Comparison of ENCODE assay signal across 21 cellular contexts in the genomic region with DNA sequence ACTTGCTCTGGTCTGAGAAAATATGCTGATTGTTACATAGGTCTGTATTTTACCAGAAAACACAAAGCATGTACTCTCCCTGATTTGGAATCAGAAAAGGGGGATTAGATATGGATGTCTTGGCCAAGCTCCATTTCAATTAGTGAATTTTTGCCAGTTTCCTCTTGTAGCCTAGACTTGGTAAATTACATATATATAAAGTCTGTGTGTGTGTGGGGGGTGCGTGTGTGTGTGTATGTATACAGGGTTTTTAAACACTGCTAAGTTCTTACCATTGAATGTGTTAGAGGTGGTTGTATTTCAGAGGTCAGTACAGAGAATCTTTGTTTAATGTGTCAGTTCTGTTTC. TPM values are rescaled to one million over a fixed set of nuclear protein-coding genes. Genes with fewer than 3 reads are reported as not detected.
DNase-seq lines count a peak whose midpoint lies in the region; ATAC-seq and TF ChIP-seq lines count a peak whose summit lies in the region.
"Had no signal": no experiment of that assay in that cellular context is flagged by ENCODE, and none has a peak within 500 bp of the region (broad histone marks: within the 10 kb centered on the region; RNA-seq: fewer than 3 reads in every experiment).

No MANE protein-coding gene starts in this region.

- H3K27ac Mint-ChIP-seq in GM23338 (peak overlapping the region; percentile 68), brain (peak overlapping the region; percentile 41 to 98 (median 95)), progenitor cell of endocrine pancreas (peak overlapping the region; percentile 84)
- H3K27ac Mint-ChIP-seq: activated CD8-positive, alpha-beta memory T cell treated with anti-CD3 and anti-CD28 coated beads, Interleukin-2, amount 10 ng/mL, durations not matched to agents 7 days and 5 days; B cell had no signal

- TF ChIP-seq CTCF in GM23338 (conservative IDR thresholded peaks at IDR 0.05; ENCODE audit: low read depth in 2 of 2), result no peak
- TF ChIP-seq CTCF in brain (conservative IDR thresholded peaks at IDR 0.05), result no peak
- TF ChIP-seq CTCF in progenitor cell of endocrine pancreas (IDR thresholded peaks at IDR 0.05; ENCODE audit: unreplicated experiment), result no peak
- TF ChIP-seq CTCF in colonic mucosa (IDR thresholded peaks at IDR 0.05), result no peak

- H3K79me2 ChIP-seq in GM23338 (replicated peaks; ENCODE audit: insufficient read depth), result peaks cover 65% of the 10 kb centered on the region

- no peak for DNase-seq in GM23338 (ENCODE audit: low spot score)
- DNase-seq in progenitor cell of endocrine pancreas (ENCODE audit: low spot score, unreplicated experiment), result no peak
- no peak for DNase-seq in stimulated activated CD8-positive, alpha-beta memory T cell treated with anti-CD3 and anti-CD28 coated beads, Interleukin-4, amount 100 ng/mL, for 48 hours
- no peak for DNase-seq in NK-92 (lab: John Stamatoyannopoulos, UW; ENCODE audit: unreplicated experiment)
- no peak for DNase-seq in colonic mucosa
- DNase-seq: activated CD4-positive, CD25-positive, alpha-beta regulatory T cell treated with anti-CD3 and anti-CD28 coated beads, Interleukin-2, amount 50 U/mL, for 72 hours; activated CD8-positive, alpha-beta memory T cell treated with anti-CD3 and anti-CD28 coated beads, Interleukin-2, amount 10 ng/mL, durations not matched to agents 7 days and 5 days; activated gamma-delta T cell treated with Interleukin-2 at 50 U/mL for 16 hours; GF-D8; GOT3; hippocampal formation; NCI-H146; NCI-H446; stimulated activated CD4-positive, alpha-beta T cell treated with anti-CD3 and anti-CD28 coated beads, Interleukin-4, amount 100 ng/mL, for 1 hour; T-helper 2 cell had no signal

- no peak overlapping the region for H2AFZ ChIP-seq in GM23338

- intact Hi-C loops in colonic mucosa (cut with DNase I), result no loop called here

- H3K27me3 ChIP-seq in GM23338 (ENCODE audit: insufficient read depth) (no peaks in the 10 kb centered on the region), colonic mucosa (peaks cover 42% of the 10 kb centered on the region)

- H3K27ac ChIP-seq in GM23338 (ENCODE audit: low read depth), result peak overlapping the region; percentile 91
- H3K27ac ChIP-seq in colonic mucosa, result no peak overlapping the region
- H3K27ac ChIP-seq: suprapubic skin had no signal

- H3K4me3 Mint-ChIP-seq in GM23338 (peak overlapping the region; percentile 85), brain (peak overlapping the region; percentile 90 to 96 (median 92)), progenitor cell of endocrine pancreas (ENCODE audit: low read depth) (peak overlapping the region; percentile 93)
- H3K4me3 Mint-ChIP-seq: activated CD8-positive, alpha-beta memory T cell treated with anti-CD3 and anti-CD28 coated beads, Interleukin-2, amount 10 ng/mL, durations not matched to agents 7 days and 5 days; B cell had no signal

- no peaks in the 10 kb centered on the region for H3F3A ChIP-seq in GM23338 (replicated peaks; ENCODE audit: low read depth)

- no peaks in the 10 kb centered on the region for H3K9me3 ChIP-seq in colonic mucosa
- H3K9me3 ChIP-seq: suprapubic skin had no signal

- H4K20me1 ChIP-seq in GM23338 (replicated peaks; ENCODE audit: insufficient read depth), result no peaks in the 10 kb centered on the region

- peak overlapping the region; percentile 62 for H3K4me2 ChIP-seq in GM23338

- no peaks in the 10 kb centered on the region for H3K9me2 ChIP-seq in GM23338 (ENCODE audit: insufficient read depth)

- H3K4me3 ChIP-seq in GM23338 (peak overlapping the region; percentile 76), iPS-11a (ENCODE audit: low read depth, low read length) (peak overlapping the region; percentile 14), colonic mucosa (no peak overlapping the region)
- H3K4me3 ChIP-seq: suprapubic skin had no signal

- ATAC-seq in GM23338, result no peak
- ATAC-seq in HG02981 (IDR thresholded peaks at IDR 0.05; ENCODE audit: unreplicated experiment), result no peak
- ATAC-seq: activated CD8-positive, alpha-beta memory T cell treated with anti-CD3 and anti-CD28 coated beads, Interleukin-2, amount 10 ng/mL, durations not matched to agents 7 days and 5 days; Right ventricle myocardium inferior had no signal

- H3K9me3 Mint-ChIP-seq in GM23338, result no peaks in the 10 kb centered on the region; the same call in 1 of the 3 replicates
- peaks cover 0 to 2% (median 0%) of the 10 kb centered on the region in 5 experiments for H3K9me3 Mint-ChIP-seq in brain
- H3K9me3 Mint-ChIP-seq in progenitor cell of endocrine pancreas (ENCODE audit: low read depth), result no peaks in the 10 kb centered on the region

- H3K4me1 Mint-ChIP-seq in GM23338, result peaks cover 40% of the 10 kb centered on the region
- peaks cover 49% of the 10 kb centered on the region for H3K4me1 Mint-ChIP-seq in brain
- H3K4me1 Mint-ChIP-seq in progenitor cell of endocrine pancreas (ENCODE audit: low read depth), result peaks cover 29% of the 10 kb centered on the region

- no peak overlapping the region for H3K9ac ChIP-seq in colonic mucosa (ENCODE audit: low read depth in 2 of 2, low read length in 2 of 2)

- H3K36me3 Mint-ChIP-seq in GM23338 (ENCODE audit: low read depth), result peaks cover 36% of the 10 kb centered on the region
- peaks cover 35% of the 10 kb centered on the region for H3K36me3 Mint-ChIP-seq in brain
- peaks cover 14% of the 10 kb centered on the region for H3K36me3 Mint-ChIP-seq in progenitor cell of endocrine pancreas (ENCODE audit: insufficient read depth)
- H3K36me3 Mint-ChIP-seq: activated CD8-positive, alpha-beta memory T cell treated with anti-CD3 and anti-CD28 coated beads, Interleukin-2, amount 10 ng/mL, durations not matched to agents 7 days and 5 days had no signal

- peaks cover 27% of the 10 kb centered on the region for H3K4me1 ChIP-seq in GM23338 (ENCODE audit: insufficient read depth)
- no peaks in the 10 kb centered on the region for H3K4me1 ChIP-seq in colonic mucosa

- H3K36me3 ChIP-seq in GM23338 (ENCODE audit: insufficient read depth) (no peaks in the 10 kb centered on the region; the same call in 1 of the 2 replicates), colonic mucosa (no peaks in the 10 kb centered on the region)
- H3K36me3 ChIP-seq: suprapubic skin had no signal

- H3K27me3 Mint-ChIP-seq in GM23338 (ENCODE audit: insufficient read depth, low read depth, poor library complexity) (peaks cover 11% of the 10 kb centered on the region), brain (peaks cover 21% of the 10 kb centered on the region), progenitor cell of endocrine pancreas (no peaks in the 10 kb centered on the region)

TF ChIP-seq in GM23338, 12 proteins besides CTCF, POLR2A, EP300 and RAD21:
- TF ChIP-seq ZNF331 (CRISPR knock-in tag; IDR thresholded peaks at IDR 0.05; ENCODE audit: low read depth), result no peak
- no peak for TF ChIP-seq EZH2phosphoT487 (IDR thresholded peaks at IDR 0.05; ENCODE audit: unreplicated experiment)
- TF ChIP-seq, protein P1, sequence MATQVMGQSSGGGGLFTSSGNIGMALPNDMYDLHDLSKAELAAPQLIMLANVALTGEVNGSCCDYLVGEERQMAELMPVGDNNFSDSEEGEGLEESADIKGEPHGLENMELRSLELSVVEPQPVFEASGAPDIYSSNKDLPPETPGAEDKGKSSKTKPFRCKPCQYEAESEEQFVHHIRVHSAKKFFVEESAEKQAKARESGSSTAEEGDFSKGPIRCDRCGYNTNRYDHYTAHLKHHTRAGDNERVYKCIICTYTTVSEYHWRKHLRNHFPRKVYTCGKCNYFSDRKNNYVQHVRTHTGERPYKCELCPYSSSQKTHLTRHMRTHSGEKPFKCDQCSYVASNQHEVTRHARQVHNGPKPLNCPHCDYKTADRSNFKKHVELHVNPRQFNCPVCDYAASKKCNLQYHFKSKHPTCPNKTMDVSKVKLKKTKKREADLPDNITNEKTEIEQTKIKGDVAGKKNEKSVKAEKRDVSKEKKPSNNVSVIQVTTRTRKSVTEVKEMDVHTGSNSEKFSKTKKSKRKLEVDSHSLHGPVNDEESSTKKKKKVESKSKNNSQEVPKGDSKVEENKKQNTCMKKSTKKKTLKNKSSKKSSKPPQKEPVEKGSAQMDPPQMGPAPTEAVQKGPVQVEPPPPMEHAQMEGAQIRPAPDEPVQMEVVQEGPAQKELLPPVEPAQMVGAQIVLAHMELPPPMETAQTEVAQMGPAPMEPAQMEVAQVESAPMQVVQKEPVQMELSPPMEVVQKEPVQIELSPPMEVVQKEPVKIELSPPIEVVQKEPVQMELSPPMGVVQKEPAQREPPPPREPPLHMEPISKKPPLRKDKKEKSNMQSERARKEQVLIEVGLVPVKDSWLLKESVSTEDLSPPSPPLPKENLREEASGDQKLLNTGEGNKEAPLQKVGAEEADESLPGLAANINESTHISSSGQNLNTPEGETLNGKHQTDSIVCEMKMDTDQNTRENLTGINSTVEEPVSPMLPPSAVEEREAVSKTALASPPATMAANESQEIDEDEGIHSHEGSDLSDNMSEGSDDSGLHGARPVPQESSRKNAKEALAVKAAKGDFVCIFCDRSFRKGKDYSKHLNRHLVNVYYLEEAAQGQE (IDR thresholded peaks at IDR 0.05; ENCODE audit: unreplicated experiment), result no peak
- TF ChIP-seq EZH2 (IDR thresholded peaks at IDR 0.05; ENCODE audit: low read depth, unreplicated experiment), result no peak

RNA-seq across cellular contexts. Expression of gene VCAN, which starts 4.9 kb away (rescaled TPM):
- 373 and 404 TPM in 2 replicates for total RNA-seq in GM23338 (2014; rRNA removed; shearing (Covaris generic))
- 133 and 137 TPM in 2 replicates for polyA plus RNA-seq in GM23338 (2016; fragmentation: Nextera tagmentation; extraction: Ambion mirVana)
- 7.3 TPM for polyA plus RNA-seq in brain (ENCODE audit: insufficient read depth, low read depth, low replicate concordance)
- total RNA-seq in progenitor cell of endocrine pancreas, result 673 and 675 TPM in 2 replicates
- total RNA-seq in colonic mucosa, result 10 to 100 TPM in 1 of 2 donors, 1 to 10 TPM in 1; 9.8 to 27.2 TPM
- total RNA-seq: B cell had no signal

Comparison
In these comparisons a context has a peak if more than half of its experiments do, and no peak if none do; other contexts are left out.
1. RNA of gene VCAN, which starts 4.9 kb away (total RNA-seq): 673 to 675 TPM in progenitor cell of endocrine pancreas and 373 to 404 TPM in GM23338; 9.8 to 27.2 TPM in colonic mucosa; every median in the first group is over 10 times any median in the second.
2. Peak in every context shown above with its lines, with median percentiles within 50 percentile points of each other: H3K27ac Mint-ChIP-seq and H3K4me3 Mint-ChIP-seq.